Comparison of ENCODE assay signal across 17 cellular contexts in genomic region chr6:20370801-20371200, GRCh38. TPM values are rescaled to one million over a fixed set of nuclear protein-coding genes. Genes with fewer than 3 reads are reported as not detected.
DNase-seq lines count a peak whose midpoint lies in the region; ATAC-seq and TF ChIP-seq lines count a peak whose summit lies in the region.
"Had no signal": no experiment of that assay in that cellular context is flagged by ENCODE, and none has a peak within 500 bp of the region (broad histone marks: within the 10 kb centered on the region; RNA-seq: fewer than 3 reads in every experiment).

No MANE protein-coding gene starts in this region.

- ATAC-seq in CD4-positive, alpha-beta T cell (ENCODE audit: poor library complexity), result no peak
- ATAC-seq in HG03442 (IDR thresholded peaks at IDR 0.05; ENCODE audit: unreplicated experiment), result no peak
- ATAC-seq: Right ventricle myocardium inferior had no signal

- H3K9ac ChIP-seq in mammary epithelial cell (ENCODE audit: insufficient read depth, low read length), result no peak overlapping the region
- H3K9ac ChIP-seq: KMS-11 had no signal

- no peak for TF ChIP-seq CTCF in CD4-positive, alpha-beta T cell (IDR thresholded peaks at IDR 0.05)
- no peak for TF ChIP-seq CTCF in mammary epithelial cell (conservative IDR thresholded peaks at IDR 0.05 in 1 of 2, IDR thresholded peaks at IDR 0.05 in 1 of 2; ENCODE audit: extremely low read depth in 1 of 2, insufficient read depth in 1 of 2, low read depth in 1 of 2, low read length in 2 of 2)

- H3K4me1 ChIP-seq in mammary epithelial cell (ENCODE audit: insufficient read depth, low read length), result peaks cover 12% of the 10 kb centered on the region
- H3K4me1 ChIP-seq: Peyer's patch had no signal

- H3K27me3 Mint-ChIP-seq in T-helper 2 cell treated with Interferon-gamma antibody and Interleukin-4, amounts not matched to agents 5 μg/mL and 100 μg/mL, for 36 hours (ENCODE audit: low read depth), result no peaks in the 10 kb centered on the region
- H3K27me3 Mint-ChIP-seq in CD4-positive, alpha-beta T cell, result no peaks in the 10 kb centered on the region
- peaks cover 0 to 2% (median 0%) of the 10 kb centered on the region in 3 donors for H3K27me3 Mint-ChIP-seq in immature natural killer cell (ENCODE audit: low read depth in 3 of 3)
- H3K27me3 Mint-ChIP-seq: CD4-positive, alpha-beta memory T cell had no signal

- no peak for DNase-seq in T-helper 2 cell treated with Interferon-gamma antibody and Interleukin-4, amounts not matched to agents 5 μg/mL and 100 μg/mL, for 36 hours (ENCODE audit: low spot score)
- no peak for DNase-seq in T-helper 2 cell
- no peak for DNase-seq in CD4-positive, alpha-beta T cell
- peak; percentile 28 for DNase-seq in mammary epithelial cell
- DNase-seq in immature natural killer cell, result no peak
- DNase-seq in NCI-H524 treated with DMSO at 0.1 percent for 48 hours (lab: John Stamatoyannopoulos, UW), result no peak
- no peak for DNase-seq in HCEC 1CT
- DNase-seq: CD4-positive, alpha-beta memory T cell; HFFc6; NCI-H1436; NCI-H1930; NK-92 treated with Interleukin-12 subunit alpha and Interleukin-12 subunit beta, amount 100 ng/mL, for 24 hours; Peyer's patch had no signal

- H3K9me3 Mint-ChIP-seq in T-helper 2 cell treated with Interferon-gamma antibody and Interleukin-4, amounts not matched to agents 5 μg/mL and 100 μg/mL, for 36 hours, result peaks cover 7% of the 10 kb centered on the region
- no peaks in the 10 kb centered on the region for H3K9me3 Mint-ChIP-seq in CD4-positive, alpha-beta T cell
- H3K9me3 Mint-ChIP-seq in immature natural killer cell, result no peaks in the 10 kb centered on the region
- H3K9me3 Mint-ChIP-seq: CD4-positive, alpha-beta memory T cell; HFFc6 had no signal

- no peaks in the 10 kb centered on the region for H4K20me1 ChIP-seq in mammary epithelial cell (ENCODE audit: insufficient read depth, low read length)

- no peaks in the 10 kb centered on the region for H3K27me3 ChIP-seq in CD4-positive, alpha-beta T cell (ENCODE audit: control insufficient read depth, insufficient read depth, low read length)
- no peaks in the 10 kb centered on the region for H3K27me3 ChIP-seq in mammary epithelial cell (ENCODE audit: insufficient read depth, low read length)
- H3K27me3 ChIP-seq: Peyer's patch had no signal

- peaks cover 7% of the 10 kb centered on the region for H3K36me3 Mint-ChIP-seq in T-helper 2 cell treated with Interferon-gamma antibody and Interleukin-4, amounts not matched to agents 5 μg/mL and 100 μg/mL, for 36 hours (ENCODE audit: low read depth)
- no peaks in the 10 kb centered on the region for H3K36me3 Mint-ChIP-seq in CD4-positive, alpha-beta T cell (ENCODE audit: low read depth)
- H3K36me3 Mint-ChIP-seq in immature natural killer cell, result peaks cover 0 to 17% (median 5%) of the 10 kb centered on the region in 3 donors
- H3K36me3 Mint-ChIP-seq: CD4-positive, alpha-beta memory T cell had no signal

- POLR2A ChIA-PET in CD4-positive, alpha-beta T cell (lab: Charles Lee), result interaction anchor here (1.2 to 6.5 kb wide), 4 partner anchors 33 to 51 kb away, joined by 3 to 98 read pairs (median 6); no protein-coding TSS in a partner anchor

- H3K4me2 ChIP-seq in mammary epithelial cell (ENCODE audit: insufficient read depth, low read depth, low read length), result no peak overlapping the region
- H3K4me2 ChIP-seq: KMS-11 had no signal

- no peaks in the 10 kb centered on the region for H3K79me2 ChIP-seq in mammary epithelial cell (ENCODE audit: insufficient read depth, low read length)

- dilution Hi-C loops in mammary epithelial cell (cut with HindIII; ENCODE audit: low sequenced_read_pairs), result no loop called here

- 84% methylated on average over 3 of the region's 4 CpGs for WGBS in mammary epithelial cell (ENCODE audit: low coverage, missing lambda C conversion rate)

- no TSS peak for BruUV-seq in mammary epithelial cell (replicated peaks; lab: Mats Ljungman, UMichigan)

- H2AFZ ChIP-seq in mammary epithelial cell (ENCODE audit: low read depth, low read length), result no peak overlapping the region

- intact Hi-C loops in CD4-positive, alpha-beta T cell (cut with DNase I, micrococcal nuclease), result no loop called here
- intact Hi-C loops in mammary epithelial cell (cut with micrococcal nuclease), result no loop called here

- H3K9me3 ChIP-seq in CD4-positive, alpha-beta T cell (ENCODE audit: control insufficient read depth, low read length), result no peaks in the 10 kb centered on the region
- no peaks in the 10 kb centered on the region for H3K9me3 ChIP-seq in mammary epithelial cell (replicated peaks; ENCODE audit: insufficient read depth, low read length)
- H3K9me3 ChIP-seq: Peyer's patch had no signal

- peak overlapping the region; percentile 6 for H3K27ac Mint-ChIP-seq in T-helper 2 cell treated with Interferon-gamma antibody and Interleukin-4, amounts not matched to agents 5 μg/mL and 100 μg/mL, for 36 hours
- peak overlapping the region; percentile 91 for H3K27ac Mint-ChIP-seq in CD4-positive, alpha-beta T cell
- peak overlapping the region in 4 of 6 donors; percentile 2 to 84 (median 48) for H3K27ac Mint-ChIP-seq in immature natural killer cell
- H3K27ac Mint-ChIP-seq: B cell, HFFc6 had no signal

- CTCF ChIA-PET in CD4-positive, alpha-beta T cell (lab: Charles Lee), result no interaction called here
- CTCF ChIA-PET in mammary epithelial cell (lab: Charles Lee; ENCODE audit: low non-redundant PET), result no interaction called here

- peaks cover 63% of the 10 kb centered on the region for H3K4me1 Mint-ChIP-seq in T-helper 2 cell treated with Interferon-gamma antibody and Interleukin-4, amounts not matched to agents 5 μg/mL and 100 μg/mL, for 36 hours (ENCODE audit: low read depth)
- H3K4me1 Mint-ChIP-seq in CD4-positive, alpha-beta T cell (ENCODE audit: low read depth), result peaks cover 49% of the 10 kb centered on the region
- peaks cover 56 to 59% of the 10 kb centered on the region in 2 donors for H3K4me1 Mint-ChIP-seq in immature natural killer cell

- H3K4me3 Mint-ChIP-seq in T-helper 2 cell treated with Interferon-gamma antibody and Interleukin-4, amounts not matched to agents 5 μg/mL and 100 μg/mL, for 36 hours, result no peak overlapping the region
- H3K4me3 Mint-ChIP-seq in CD4-positive, alpha-beta T cell, result no peak overlapping the region
- H3K4me3 Mint-ChIP-seq in immature natural killer cell, result peak overlapping the region; percentile 47 to 69 (median 51)
- H3K4me3 Mint-ChIP-seq: B cell, HFFc6 had no signal

- in situ Hi-C loops in mammary epithelial cell (cut with MboI; ENCODE audit: low sequenced_read_pairs in 2 of 2), result no loop called here

- H3K27ac ChIP-seq in CD4-positive, alpha-beta T cell (ENCODE audit: low read depth, low read length), result no peak overlapping the region
- no peak overlapping the region for H3K27ac ChIP-seq in mammary epithelial cell (ENCODE audit: insufficient read depth, low read depth, low read length)
- H3K27ac ChIP-seq: KMS-11, Peyer's patch had no signal

- no peaks in the 10 kb centered on the region for H3K36me3 ChIP-seq in mammary epithelial cell (ENCODE audit: insufficient read depth, low read length)
- H3K36me3 ChIP-seq: Peyer's patch had no signal

- no peak overlapping the region for H3K4me3 ChIP-seq in mammary epithelial cell (replicated peaks in 1 of 3; ENCODE audit: insufficient read depth in 1 of 3, low read depth in 2 of 3, low read length in 3 of 3)
- H3K4me3 ChIP-seq: Peyer's patch had no signal

RNA-seq across cellular contexts. Expression of gene E2F3, which starts 30.9 kb away (rescaled TPM):
- 1 to 10 TPM; 2.7 to 2.9 TPM for total RNA-seq in CD4-positive, alpha-beta T cell
- 10 to 100 TPM; 10.7 to 15.8 TPM for total RNA-seq in mammary epithelial cell
- polyA plus RNA-seq in mammary epithelial cell (9.5 TPM), immature natural killer cell (1 to 10 TPM; 4.2 to 7.7 (median 4.7) TPM)
- 7.5 TPM for polyA minus RNA-seq in mammary epithelial cell

Comparison
In these comparisons a context has a peak if more than half of its experiments do, and no peak if none do; other contexts are left out.
1. H3K27ac Mint-ChIP-seq: peak in every context shown above with its lines; median percentile 91 in CD4-positive, alpha-beta T cell; 48 in immature natural killer cell; 6 in T-helper 2 cell treated with Interferon-gamma antibody and Interleukin-4, amounts not matched to agents 5 μg/mL and 100 μg/mL, for 36 hours.
2. H3K4me3 Mint-ChIP-seq: peak in immature natural killer cell (5 of 5); none in T-helper 2 cell treated with Interferon-gamma antibody and Interleukin-4, amounts not matched to agents 5 μg/mL and 100 μg/mL, for 36 hours (single experiment) and CD4-positive, alpha-beta T cell (single experiment).